In the genomic region with DNA sequence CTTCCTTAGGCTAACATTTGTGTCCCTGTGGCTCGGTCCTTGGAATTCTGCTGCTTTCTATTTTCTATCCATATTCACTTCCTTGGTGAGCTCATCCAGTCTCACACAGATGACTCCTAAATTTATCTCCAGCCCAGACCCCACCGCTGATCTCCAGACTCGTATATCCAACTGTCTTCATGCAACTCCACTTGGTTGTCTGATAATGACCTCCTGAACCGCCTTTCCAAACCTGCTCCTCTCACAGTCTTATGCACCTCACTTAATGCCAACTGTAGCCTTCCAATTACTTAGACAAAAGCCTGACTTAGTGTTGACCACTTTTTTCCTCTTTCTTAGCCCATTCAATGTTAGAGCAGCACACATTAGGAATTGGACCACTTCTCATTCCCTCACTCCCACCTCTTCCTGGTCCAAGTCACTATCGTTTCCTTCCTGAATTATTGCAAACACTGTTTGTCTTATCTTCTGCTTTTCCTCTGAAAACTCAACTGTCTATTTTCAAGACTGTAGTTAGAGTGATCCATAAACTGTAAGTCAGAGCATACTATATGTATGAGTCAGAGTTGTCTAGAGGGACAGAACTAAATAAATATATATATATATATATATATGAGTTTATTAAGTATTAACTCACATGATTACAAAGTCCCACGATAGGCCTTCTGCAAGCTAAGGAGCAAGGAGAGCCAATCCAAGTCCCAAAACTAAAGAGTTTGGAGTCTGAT, we compare ENCODE assay signal across 18 cellular contexts.
"Had no signal": no experiment of that assay in that cellular context is flagged by ENCODE, and none has a peak within 500 bp of the region (broad histone marks: within the 10 kb centered on the region; RNA-seq: fewer than 3 reads in every experiment).

No MANE protein-coding gene starts in this region.

- H3K4me3 ChIP-seq: cardiac muscle cell, coronary artery, lower lobe of right lung, prostate gland, right lobe of liver, testis, upper lobe of right lung had no signal

- H3K4me1 ChIP-seq: lower lobe of right lung, prostate gland, right lobe of liver, upper lobe of right lung had no signal

- H3K27ac Mint-ChIP-seq: activated naive CD4-positive, alpha-beta T cell treated with anti-CD3 and anti-CD28 coated beads, Interleukin-2, amount 50 U/mL, for 72 hours; natural killer cell had no signal

- H3K36me3 Mint-ChIP-seq: activated naive CD4-positive, alpha-beta T cell treated with anti-CD3 and anti-CD28 coated beads, Interleukin-2, amount 50 U/mL, for 72 hours; natural killer cell had no signal

- H3K9me3 Mint-ChIP-seq: activated naive CD4-positive, alpha-beta T cell treated with anti-CD3 and anti-CD28 coated beads, Interleukin-2, amount 50 U/mL, for 72 hours; natural killer cell had no signal

- ATAC-seq: activated naive CD4-positive, alpha-beta T cell treated with anti-CD3 and anti-CD28 coated beads, Interleukin-2, amount 50 U/mL, for 72 hours; lower lobe of right lung; natural killer cell; right lobe of liver; upper lobe of right lung had no signal

- DNase-seq: activated CD4-positive, CD25-positive, alpha-beta regulatory T cell; activated T-cell treated with anti-CD3 and anti-CD28 coated beads, Interleukin-2, amount 50 U/mL, for 1 hour; effector CD8-positive, alpha-beta T cell; hippocampal formation; kidney glomerular epithelial cell; lower lobe of right lung; natural killer cell; right lobe of liver; stimulated activated CD4-positive, alpha-beta T cell treated with anti-CD3 and anti-CD28 coated beads, Interleukin-2, amount 100 ng/mL, for 48 hours; stimulated activated naive CD4-positive, alpha-beta T cell treated with Interleukin-2 at 50 U/mL for 16 hours; T-helper 2 cell; upper lobe of right lung had no signal

- H3K4me3 Mint-ChIP-seq: natural killer cell had no signal

- H3K4me1 Mint-ChIP-seq: natural killer cell had no signal

- H3K27ac ChIP-seq: cardiac muscle cell, coronary artery, epithelial cell of prostate, lower lobe of right lung, prostate gland, right lobe of liver, upper lobe of right lung had no signal

- H3K27me3 ChIP-seq: cardiac muscle cell, right lobe of liver, testis, upper lobe of right lung had no signal

- H3K9me3 ChIP-seq: lower lobe of right lung, prostate gland, right lobe of liver, testis, upper lobe of right lung had no signal

- H3K36me3 ChIP-seq: cardiac muscle cell, lower lobe of right lung, prostate gland, right lobe of liver, upper lobe of right lung had no signal
